In genomic region chr6:79076881-79077641, GRCh38 we compare ENCODE assay signal across 8 cellular contexts. TPM values are rescaled to one million over a fixed set of nuclear protein-coding genes. Genes with fewer than 3 reads are reported as not detected.
A peak's percentile ranks its signal among the peaks of the same experiment; 100 is the strongest.
DNase-seq lines count a peak whose midpoint lies in the region; ATAC-seq lines count a peak whose summit lies in the region.

No MANE protein-coding gene starts in this region.

- peak; percentile 44 for ATAC-seq in GM21390 (IDR thresholded peaks at IDR 0.05; ENCODE audit: unreplicated experiment)

- DNase-seq in Caki2 (ENCODE audit: low read depth), result peak; percentile 94
- DNase-seq in HUDEP-2 (lab: John Stamatoyannopoulos, UW; ENCODE audit: unreplicated experiment in 76 of 76), result peak in 75 of 76 experiments; percentile 24 to 93 (median 85)
- DNase-seq in NOMO-1 treated with DMSO at 0.1 percent for 48 hours (lab: John Stamatoyannopoulos, UW; ENCODE audit: unreplicated experiment), result peak; percentile 92
- peak; percentile 58 for DNase-seq in activated CD8-positive, alpha-beta memory T cell treated with anti-CD3 and anti-CD28 coated beads, Interleukin-2, amount 50 U/mL, for 1 hour (ENCODE audit: extremely low read depth)
- peak; percentile 68 for DNase-seq in stimulated activated CD8-positive, alpha-beta memory T cell treated with anti-CD3 and anti-CD28 coated beads, Interleukin-15, amount 100 ng/mL, for 1 hour (ENCODE audit: low read depth)

- in situ Hi-C loops in Caki2 (cut with HindIII; ENCODE audit: low pct_unique_long_range_greater_than_20kb, low sequenced_read_pairs), result no loop called here

- WGBS in mesodermal cell (ENCODE audit: insufficient coverage in 2 of 2), 2 experiments, result 0% methylated on average over 38 of the region's 78 CpGs

- peaks cover 32% of the 10 kb centered on the region for H3K4me1 ChIP-seq in endocrine pancreas (ENCODE audit: control insufficient read depth, insufficient read depth, low read length)
- H3K4me1 ChIP-seq in mesodermal cell (ENCODE audit: control insufficient read depth, insufficient read depth, low read length, poor library complexity, severe bottlenecking), result no peaks in the 10 kb centered on the region

- no peaks in the 10 kb centered on the region for H3K36me3 ChIP-seq in endocrine pancreas (ENCODE audit: control insufficient read depth, insufficient read depth, low read length)
- peaks cover 9% of the 10 kb centered on the region for H3K36me3 ChIP-seq in mesodermal cell (ENCODE audit: control insufficient read depth, insufficient read depth, low read length)

- H3K27me3 ChIP-seq in endocrine pancreas (ENCODE audit: control insufficient read depth, insufficient read depth, low read length), result no peaks in the 10 kb centered on the region

- peak overlapping the region; percentile 95 for H3K4me3 ChIP-seq in endocrine pancreas (ENCODE audit: control insufficient read depth, insufficient read depth, low read length)
- H3K4me3 ChIP-seq in mesodermal cell (ENCODE audit: extremely low read depth, insufficient read depth, low read length, poor library complexity, severe bottlenecking), result peak overlapping the region; percentile 75

- H3K27ac ChIP-seq in mesodermal cell (ENCODE audit: low read depth, low read length, severe bottlenecking), result peak overlapping the region; percentile 84

- H3K9ac ChIP-seq in endocrine pancreas (ENCODE audit: control insufficient read depth, insufficient read depth, low read length), result peak overlapping the region; percentile 89

- H3K9me3 ChIP-seq in endocrine pancreas (ENCODE audit: control insufficient read depth, low read length) (no peaks in the 10 kb centered on the region), mesodermal cell (ENCODE audit: control insufficient read depth, low read length) (no peaks in the 10 kb centered on the region)

RNA-seq across cellular contexts. Expression of gene PHIP, which starts 1.0 kb away (rescaled TPM):
- total RNA-seq in Caki2 (2014; rRNA removed; shearing (Covaris generic); ENCODE audit: low replicate concordance), result 6.2 and 6.5 TPM in 2 replicates
- polyA plus RNA-seq in mesodermal cell (2013, experiment 1 of 2), result 27.3 TPM
- 25.9 TPM for polyA plus RNA-seq in mesodermal cell (2013, experiment 2 of 2)

Comparison
In these comparisons a context has a peak if more than half of its experiments do, and no peak if none do; other contexts are left out.
1. Peak in every context shown above with its lines: DNase-seq, ATAC-seq, H3K4me3 ChIP-seq and H3K27ac ChIP-seq.